In the genomic region with DNA sequence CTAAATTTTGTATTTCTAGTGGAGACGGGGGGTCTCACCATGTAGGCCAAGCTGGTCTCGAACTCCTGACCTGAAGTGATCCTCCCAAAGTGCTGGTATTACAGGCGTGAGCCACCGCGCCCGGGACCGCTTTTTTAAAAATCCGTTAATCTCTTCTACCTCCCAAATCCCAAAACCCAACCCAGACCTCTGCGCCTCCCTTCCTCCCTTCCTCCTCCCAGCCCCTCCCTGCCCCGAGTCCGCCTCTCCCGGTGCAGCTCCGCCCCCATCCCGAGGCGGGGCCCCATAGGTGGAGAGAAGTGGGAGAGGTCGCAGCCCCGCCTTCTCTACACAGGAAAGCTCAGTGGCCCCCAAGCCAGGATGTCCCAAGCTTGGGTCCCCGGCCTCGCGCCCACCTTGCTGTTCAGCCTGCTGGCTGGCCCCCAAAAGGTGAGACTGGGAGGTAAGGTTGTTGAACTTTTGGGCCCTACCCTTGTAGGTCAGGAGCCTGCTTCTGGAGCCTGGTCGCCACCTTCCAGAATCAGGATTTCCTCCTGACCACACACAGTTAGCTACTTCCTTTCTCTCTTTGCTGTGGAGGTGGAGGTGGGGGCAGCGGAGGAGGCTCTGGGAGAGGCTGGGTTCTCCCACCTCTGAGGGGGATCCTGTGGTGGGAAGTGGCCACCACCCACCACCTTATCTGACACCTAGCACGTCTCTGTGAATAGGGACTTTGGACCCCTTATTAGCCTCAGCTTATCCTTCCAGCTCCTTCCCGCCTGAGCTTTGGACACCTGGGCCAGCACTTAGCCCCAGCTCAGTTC, we compare ENCODE assay signal across 9 cellular contexts. TPM values are rescaled to one million over a fixed set of nuclear protein-coding genes. Genes with fewer than 3 reads are reported as not detected.
DNase-seq lines count a peak whose midpoint lies in the region; ATAC-seq and TF ChIP-seq lines count a peak whose summit lies in the region.
"Had no signal": no experiment of that assay in that cellular context is flagged by ENCODE, and none has a peak within 500 bp of the region (broad histone marks: within the 10 kb centered on the region; RNA-seq: fewer than 3 reads in every experiment).

TSS of gene TMEM92 (plus strand) at position 325 of the 803 bp plus-strand sequence. CDS start at position 361, 36 bp downstream.

- H3K27ac Mint-ChIP-seq in T-helper 2 cell treated with Interferon-gamma antibody and Interleukin-4, amounts not matched to agents 5 μg/mL and 100 μg/mL, for 36 hours = peak within 1 kb of the TSS; percentile 52

- 32% methylated on average over 21 of the region's 24 CpGs for WGBS in hepatocyte (ENCODE audit: low lambda C conversion rate, missing lambda C conversion rate)

- H3K4me1 ChIP-seq in hepatocyte (ENCODE audit: insufficient read depth) = peaks cover 50% of the 10 kb centered on the region

- no peaks in the 10 kb centered on the region for H3K9me3 ChIP-seq in hepatocyte (ENCODE audit: low read depth)

- peak within 1 kb of the TSS; percentile 97 for H3K27ac ChIP-seq in hepatocyte

- in situ Hi-C loops in SK-MEL-5 (cut with HindIII; ENCODE audit: low pct_unique_long_range_greater_than_20kb, low sequenced_read_pairs) = no loop called here

- H3K27me3 ChIP-seq in hepatocyte = no peaks in the 10 kb centered on the region

- no peak for ATAC-seq in HG03439 (IDR thresholded peaks at IDR 0.05; ENCODE audit: unreplicated experiment)

- H3K4me3 Mint-ChIP-seq in T-helper 2 cell treated with Interferon-gamma antibody and Interleukin-4, amounts not matched to agents 5 μg/mL and 100 μg/mL, for 36 hours = peak within 1 kb of the TSS; percentile 62

- no peaks in the 10 kb centered on the region for H3K36me3 ChIP-seq in hepatocyte (replicated peaks; ENCODE audit: insufficient read depth, low read depth)

- H3K9me3 Mint-ChIP-seq in T-helper 2 cell treated with Interferon-gamma antibody and Interleukin-4, amounts not matched to agents 5 μg/mL and 100 μg/mL, for 36 hours = no peaks in the 10 kb centered on the region
- H3K9me3 Mint-ChIP-seq: activated T-cell treated with anti-CD3 and anti-CD28 coated beads, Interleukin-2, amount 50 U/mL, for 4 hours had no signal

- H3K9me2 ChIP-seq in hepatocyte (replicated peaks; ENCODE audit: insufficient read depth) = no peaks in the 10 kb centered on the region

- peak; percentile 39 for DNase-seq in T-helper 2 cell treated with Interferon-gamma antibody and Interleukin-4, amounts not matched to agents 5 μg/mL and 100 μg/mL, for 36 hours (ENCODE audit: low spot score)
- DNase-seq in T-helper 2 cell = no peak
- DNase-seq in SK-MEL-5 (ENCODE audit: low read depth, low spot score) = peak; percentile 58
- peak; percentile 86 for DNase-seq in hepatocyte (ENCODE audit: low spot score)
- peak; percentile 41 for DNase-seq in stimulated activated CD8-positive, alpha-beta memory T cell treated with anti-CD3 and anti-CD28 coated beads, Interleukin-4, amount 100 ng/mL, for 48 hours
- no peak for DNase-seq in AG08395 (ENCODE audit: low spot score)
- no peak for DNase-seq in SW 1271 (lab: John Stamatoyannopoulos, UW)
- DNase-seq: activated T-cell treated with anti-CD3 and anti-CD28 coated beads, Interleukin-2, amount 50 U/mL, for 4 hours had no signal

- peaks cover 3% of the 10 kb centered on the region for H3K27me3 Mint-ChIP-seq in T-helper 2 cell treated with Interferon-gamma antibody and Interleukin-4, amounts not matched to agents 5 μg/mL and 100 μg/mL, for 36 hours (ENCODE audit: low read depth)

- H3K4me2 ChIP-seq in hepatocyte = peak within 1 kb of the TSS; percentile 96

- no peaks in the 10 kb centered on the region for H3K36me3 Mint-ChIP-seq in T-helper 2 cell treated with Interferon-gamma antibody and Interleukin-4, amounts not matched to agents 5 μg/mL and 100 μg/mL, for 36 hours (ENCODE audit: low read depth)

- TF ChIP-seq CTCF in hepatocyte (IDR thresholded peaks at IDR 0.05; ENCODE audit: poor library complexity) = no peak

- peak within 1 kb of the TSS; percentile 38 for H3K4me3 ChIP-seq in hepatocyte

- H2AFZ ChIP-seq in hepatocyte = peak within 1 kb of the TSS; percentile 86

- peaks cover 25% of the 10 kb centered on the region for H3K79me2 ChIP-seq in hepatocyte

- peaks cover 16% of the 10 kb centered on the region for H3K4me1 Mint-ChIP-seq in T-helper 2 cell treated with Interferon-gamma antibody and Interleukin-4, amounts not matched to agents 5 μg/mL and 100 μg/mL, for 36 hours (ENCODE audit: low read depth)

- H4K20me1 ChIP-seq in hepatocyte (ENCODE audit: insufficient read depth, poor library complexity, severe bottlenecking) = no peaks in the 10 kb centered on the region

RNA-seq across cellular contexts. Expression of gene TMEM92, which starts in this region (rescaled TPM):
- total RNA-seq in SK-MEL-5 (2014; rRNA removed; shearing (Covaris generic)) = 0.08 and 1.3 TPM in 2 replicates
- 0.20 and 1.6 TPM in 2 replicates for polyA plus RNA-seq in SK-MEL-5 (2015; cell fraction: cytosol; rRNA removed)
- polyA plus RNA-seq in SK-MEL-5 (2015; cell fraction: nucleus; rRNA removed) = not detected in 2 replicates
- total RNA-seq in hepatocyte = 6.9 and 11.3 TPM in 2 replicates
- polyA plus RNA-seq in hepatocyte = 21.7 and 24.0 TPM in 2 replicates
- total RNA-seq: activated T-cell treated with anti-CD3 and anti-CD28 coated beads, Interleukin-2, amount 50 U/mL, for 4 hours had no signal

Comparison
In these comparisons a context has a peak if more than half of its experiments do, and no peak if none do; other contexts are left out.
1. DNase-seq: peak in T-helper 2 cell treated with Interferon-gamma antibody and Interleukin-4, amounts not matched to agents 5 μg/mL and 100 μg/mL, for 36 hours (single experiment), SK-MEL-5 (single experiment), hepatocyte (single experiment) and stimulated activated CD8-positive, alpha-beta memory T cell treated with anti-CD3 and anti-CD28 coated beads, Interleukin-4, amount 100 ng/mL, for 48 hours (single experiment); none in T-helper 2 cell (0 of 5), AG08395 (single experiment) and SW 1271 (0 of 2).